Comparison of ENCODE assay signal across 26 cellular contexts in genomic region chr6:160194808-160195207, GRCh38.
"Had no signal": no experiment of that assay in that cellular context is flagged by ENCODE, and none has a peak within 500 bp of the region (broad histone marks: within the 10 kb centered on the region; RNA-seq: fewer than 3 reads in every experiment).

No MANE protein-coding gene starts in this region.

- H3K4me2 ChIP-seq: hepatocyte had no signal

- DNase-seq: colonic mucosa; cortex of kidney; dermis blood vessel endothelial cell; dorsolateral prefrontal cortex; effector CD4-positive, alpha-beta T cell; effector CD8-positive, alpha-beta T cell; effector memory CD4-positive, alpha-beta T cell; effector memory CD8-positive, alpha-beta T cell; endodermal cell; erythroblast; esophagus squamous epithelium; foreskin fibroblast; foreskin keratinocyte; foreskin melanocyte; gastrocnemius medialis; glutamatergic neuron; head of caudate nucleus; heart left ventricle; heart right ventricle had no signal

- H3K4me1 ChIP-seq: colonic mucosa, esophagus muscularis mucosa, esophagus squamous epithelium, foreskin keratinocyte, gastrocnemius medialis, gastroesophageal sphincter, heart left ventricle, heart right ventricle had no signal

- ATAC-seq: effector memory CD8-positive, alpha-beta T cell; esophagus mucosa; foreskin keratinocyte; gastrocnemius medialis; gastroesophageal sphincter; heart left ventricle; heart right ventricle had no signal

- H3K36me3 ChIP-seq: colonic mucosa, esophagus muscularis mucosa, esophagus squamous epithelium, gastrocnemius medialis, gastroesophageal sphincter, heart left ventricle, heart right ventricle had no signal

- H3K4me3 ChIP-seq: colonic mucosa, coronary artery, dorsolateral prefrontal cortex, esophagus muscularis mucosa, esophagus squamous epithelium, gastrocnemius medialis, gastroesophageal sphincter, heart left ventricle, heart right ventricle, hepatocyte had no signal

- H3K79me2 ChIP-seq: hepatocyte had no signal

- H2AFZ ChIP-seq: hepatocyte had no signal

- H3K9me3 ChIP-seq: colonic mucosa had no signal

- FAIRE-seq: endothelial cell of umbilical vein had no signal

- H3K27me3 ChIP-seq: colonic mucosa, esophagus muscularis mucosa, esophagus squamous epithelium, foreskin keratinocyte, gastrocnemius medialis, gastroesophageal sphincter, heart left ventricle, heart right ventricle, hepatocyte had no signal

- H3K27ac ChIP-seq: colonic mucosa, coronary artery, dorsolateral prefrontal cortex, epithelial cell of prostate, esophagus muscularis mucosa, esophagus squamous epithelium, foreskin keratinocyte, gastrocnemius medialis, gastroesophageal sphincter, heart left ventricle, heart right ventricle, hepatocyte had no signal
